ENCODE assay signal across 27 cellular contexts in the genomic region with DNA sequence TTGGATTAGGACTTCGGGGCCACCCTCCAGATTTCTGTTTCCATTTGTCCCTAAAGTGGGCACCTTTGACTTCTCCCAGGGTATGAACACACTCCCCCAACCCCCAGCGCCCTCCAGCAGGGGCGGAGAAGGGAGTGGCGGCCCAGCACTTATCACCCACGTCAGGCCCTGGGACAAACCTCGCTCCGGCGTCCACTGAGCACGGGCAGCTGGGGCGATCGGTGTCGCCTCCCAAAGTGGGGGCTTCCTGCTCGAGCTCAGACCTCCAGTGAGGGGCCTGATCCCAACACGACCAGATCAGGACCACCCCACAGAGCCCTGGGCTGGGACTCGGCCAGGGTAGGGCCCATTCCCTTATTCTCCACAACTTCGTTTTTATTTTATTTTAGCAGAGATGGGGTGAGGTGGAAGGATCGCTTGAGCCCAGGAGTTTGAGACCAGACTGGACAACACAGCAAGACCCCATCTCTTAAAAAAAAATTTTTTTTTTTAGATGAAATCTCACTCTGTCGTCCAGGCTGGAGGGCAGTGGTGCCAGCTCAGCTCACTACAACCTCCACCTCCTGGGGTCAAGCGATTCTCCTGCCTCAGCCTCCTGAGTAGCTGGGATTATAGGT.
"Had no signal": no experiment of that assay in that cellular context is flagged by ENCODE, and none has a peak within 500 bp of the region (broad histone marks: within the 10 kb centered on the region; RNA-seq: fewer than 3 reads in every experiment).

No MANE protein-coding gene starts in this region.

- H3K4me3 ChIP-seq: gastrocnemius medialis, psoas muscle, sigmoid colon, thoracic aorta had no signal

- H3K36me3 Mint-ChIP-seq: activated naive CD8-positive, alpha-beta T cell; mesothelial cell of epicardium; naive thymus-derived CD4-positive, alpha-beta T cell had no signal

- H3K9me3 ChIP-seq: gastrocnemius medialis, psoas muscle, sigmoid colon, thoracic aorta had no signal

- ATAC-seq: activated CD4-positive, alpha-beta T cell treated with anti-CD3 and anti-CD28 coated beads for 36 hours; activated T-cell treated with anti-CD3 and anti-CD28 coated beads, Interleukin-2, amount 50 U/mL, for 72 hours; gastrocnemius medialis; naive thymus-derived CD4-positive, alpha-beta T cell; psoas muscle had no signal

- H3K4me1 ChIP-seq: parathyroid adenoma had no signal

- H3K27ac ChIP-seq: gastrocnemius medialis, parathyroid adenoma, psoas muscle, sigmoid colon, thoracic aorta had no signal

- H3K4me3 Mint-ChIP-seq: activated CD4-positive, alpha-beta T cell treated with anti-CD3 and anti-CD28 coated beads for 36 hours; activated naive CD8-positive, alpha-beta T cell; activated T-cell treated with anti-CD3 and anti-CD28 coated beads, Interleukin-2, amount 50 U/mL, for 72 hours; mesothelial cell of epicardium; neural crest cell; T-helper 2 cell treated with Interferon-gamma antibody and Interleukin-4, amounts not matched to agents 5 μg/mL and 100 μg/mL, for 36 hours had no signal

- H2AFZ ChIP-seq: parathyroid adenoma had no signal

- DNase-seq: activated CD4-positive, alpha-beta T cell treated with anti-CD3 and anti-CD28 coated beads for 36 hours; activated CD4-positive, CD25-positive, alpha-beta regulatory T cell; activated naive CD4-positive, alpha-beta T cell treated with Interleukin-2 at 50 U/mL for 16 hours; activated T-cell treated with anti-CD3 and anti-CD28 coated beads for 4 hours; activated T-cell treated with anti-CD3 and anti-CD28 coated beads, Interleukin-2, amount 50 U/mL, for 72 hours; anterior cingulate cortex; effector CD8-positive, alpha-beta T cell; gastrocnemius medialis; head of caudate nucleus; hippocampal formation; naive thymus-derived CD4-positive, alpha-beta T cell; occipital lobe; sigmoid colon; small intestine; stimulated activated CD4-positive, alpha-beta T cell treated with anti-CD3 and anti-CD28 coated beads, Interleukin-1b, Interleukin-23, amount 100 ng/mL, for 48 hours; stimulated activated CD4-positive, alpha-beta T cell treated with anti-CD3 and anti-CD28 coated beads, Interleukin-4, amount 100 ng/mL, for 4 hours; stimulated activated CD8-positive, alpha-beta memory T cell treated with anti-CD3 and anti-CD28 coated beads, Interleukin-4, amount 100 ng/mL, for 48 hours; stimulated activated naive CD4-positive, alpha-beta T cell treated with Interleukin-2 at 50 U/mL for 16 hours; T-helper 1 cell; trophoblast cell had no signal

- H3K27me3 ChIP-seq: gastrocnemius medialis had no signal

- H3K79me2 ChIP-seq: parathyroid adenoma had no signal

- H3K36me3 ChIP-seq: gastrocnemius medialis, sigmoid colon, thoracic aorta had no signal

- H3K27ac Mint-ChIP-seq: activated CD4-positive, alpha-beta T cell treated with anti-CD3 and anti-CD28 coated beads for 36 hours; activated naive CD8-positive, alpha-beta T cell; activated T-cell treated with anti-CD3 and anti-CD28 coated beads, Interleukin-2, amount 50 U/mL, for 72 hours; mesothelial cell of epicardium; naive thymus-derived CD4-positive, alpha-beta T cell; T-helper 2 cell treated with Interferon-gamma antibody and Interleukin-4, amounts not matched to agents 5 μg/mL and 100 μg/mL, for 36 hours had no signal

- H3K27me3 Mint-ChIP-seq: activated CD4-positive, alpha-beta T cell treated with anti-CD3 and anti-CD28 coated beads for 36 hours; activated naive CD8-positive, alpha-beta T cell had no signal

- H3K9me3 Mint-ChIP-seq: activated T-cell treated with anti-CD3 and anti-CD28 coated beads, Interleukin-2, amount 50 U/mL, for 72 hours; mesothelial cell of epicardium; neural crest cell; T-helper 2 cell treated with Interferon-gamma antibody and Interleukin-4, amounts not matched to agents 5 μg/mL and 100 μg/mL, for 36 hours had no signal

- H3K9ac ChIP-seq: parathyroid adenoma had no signal
